In the genomic region with DNA sequence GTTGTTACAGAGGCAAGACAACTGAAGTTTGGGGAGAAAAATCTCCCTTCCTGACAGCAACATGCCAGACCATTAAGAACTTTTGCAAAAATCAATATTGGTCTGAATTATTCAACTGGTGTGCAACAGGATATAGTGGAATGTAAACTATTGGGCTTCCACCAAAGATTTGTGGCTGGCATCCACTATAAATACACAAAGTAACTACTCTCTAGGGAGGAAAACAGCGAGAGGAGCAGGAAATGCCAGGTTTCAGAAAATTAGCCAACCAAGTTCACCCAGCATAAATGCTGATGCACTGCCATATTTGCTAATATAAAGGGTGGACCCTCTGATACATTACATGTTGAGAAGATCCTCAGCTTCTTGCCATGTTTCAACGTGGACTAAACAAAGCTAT, we compare ENCODE assay signal across 1 cellular context.
TF ChIP-seq lines count a peak whose summit lies in the region.

No MANE protein-coding gene starts in this region.

TF ChIP-seq in endothelial cell of umbilical vein, 7 proteins besides CTCF, POLR2A, EP300 and RAD21:
- TF ChIP-seq FOS (IDR thresholded peaks at IDR 0.05; ENCODE audit: borderline replicate concordance, insufficient read depth, low read length) (no peak), POLR2AphosphoS5 (IDR thresholded peaks at IDR 0.05; ENCODE audit: insufficient read depth, low read depth, low read length) (no peak), MYC (IDR thresholded peaks at IDR 0.05; ENCODE audit: low read depth, low read length) (no peak), GATA2 (IDR thresholded peaks at IDR 0.05; ENCODE audit: insufficient read depth, insufficient read length, low read depth, low read length) (no peak), JUN (IDR thresholded peaks at IDR 0.05; ENCODE audit: borderline replicate concordance, insufficient read depth, insufficient read length, low read depth) (no peak), EZH2 (IDR thresholded peaks at IDR 0.05; ENCODE audit: borderline replicate concordance, low read depth, low read length, severe bottlenecking) (no peak)
- TF ChIP-seq, protein P1, sequence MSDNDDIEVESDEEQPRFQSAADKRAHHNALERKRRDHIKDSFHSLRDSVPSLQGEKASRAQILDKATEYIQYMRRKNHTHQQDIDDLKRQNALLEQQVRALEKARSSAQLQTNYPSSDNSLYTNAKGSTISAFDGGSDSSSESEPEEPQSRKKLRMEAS (IDR thresholded peaks at IDR 0.05; ENCODE audit: insufficient read depth, insufficient read length): no peak
